In the genomic region with DNA sequence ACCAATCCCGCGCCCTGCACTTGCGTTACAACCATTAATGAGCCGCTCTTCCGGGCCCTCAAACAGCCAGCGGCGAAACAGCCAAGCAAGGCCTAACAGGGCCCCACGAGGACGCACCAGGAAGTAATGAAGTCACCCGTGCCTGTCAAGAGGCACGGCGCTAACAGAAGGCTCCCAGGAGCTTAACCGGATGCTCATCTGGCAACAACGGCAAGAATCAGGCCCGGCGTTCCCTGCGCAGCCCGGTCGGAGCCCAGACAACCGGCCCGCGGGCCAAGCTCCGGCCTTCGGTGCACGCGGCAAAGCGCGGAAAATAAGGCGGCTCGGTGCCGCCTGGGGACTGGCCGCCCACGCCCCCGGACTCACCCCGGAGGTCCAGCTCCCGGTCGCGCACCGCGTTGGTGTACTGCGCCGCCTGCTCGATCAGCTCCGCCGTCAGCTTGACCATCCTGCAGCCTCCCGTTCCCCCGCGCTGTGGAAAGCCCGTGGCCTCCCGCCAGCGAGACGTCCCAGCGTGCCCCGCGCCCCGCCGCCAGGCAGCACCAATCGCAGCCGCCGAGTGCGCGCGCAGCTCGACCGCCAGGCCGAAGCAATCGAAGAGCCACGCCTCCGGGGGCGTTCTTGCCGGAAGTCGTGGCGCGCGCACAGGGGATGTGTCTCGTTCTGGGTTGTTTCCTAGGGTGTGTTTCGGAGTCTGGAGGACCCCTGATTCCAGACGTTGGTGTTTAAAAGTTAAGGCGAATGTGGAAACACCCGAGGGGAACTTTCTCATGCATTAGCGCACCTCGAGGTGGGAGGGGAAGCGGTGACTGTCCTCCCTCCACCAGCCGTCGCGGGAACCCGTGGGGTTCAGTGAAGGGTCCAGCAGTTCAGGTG, we compare ENCODE assay signal across 8 cellular contexts. TPM values are rescaled to one million over a fixed set of nuclear protein-coding genes. Genes with fewer than 3 reads are reported as not detected.
DNase-seq lines count a peak whose midpoint lies in the region; ATAC-seq and TF ChIP-seq lines count a peak whose summit lies in the region.

TSS of gene SNRPA1 (minus strand) at position 518 of the 876 bp plus-strand sequence. CDS start at position 448, 70 bp downstream.

- TF ChIP-seq CTCF in fibroblast of pulmonary artery (IDR thresholded peaks at IDR 0.05; ENCODE audit: low read length, missing control alignments) (no peak), nephron (IDR thresholded peaks at IDR 0.05; ENCODE audit: unreplicated experiment in 3 of 3) (no peak)

- H3K27me3 Mint-ChIP-seq in nephron (ENCODE audit: low read depth): no peaks in the 10 kb centered on the region

- peak within 1 kb of the TSS; percentile 93 to 99 (median 99) for H3K27ac Mint-ChIP-seq in nephron

- TF ChIP-seq POLR2A in Raji (IDR thresholded peaks at IDR 0.05; ENCODE audit: insufficient read depth, low read depth, low read length): peak; percentile 87

- peaks cover 2% of the 10 kb centered on the region; the same call in 1 of the 2 replicates for H3K36me3 ChIP-seq in H7 (replicated peaks; ENCODE audit: control insufficient read depth, insufficient read depth, low read length)

- no peaks in the 10 kb centered on the region for H3K9me3 Mint-ChIP-seq in nephron

- peaks cover 45% of the 10 kb centered on the region for H3K4me1 Mint-ChIP-seq in nephron

- H3K4me3 ChIP-seq in H7 (ENCODE audit: insufficient read depth, low read depth, low read length) (peak within 1 kb of the TSS; percentile 99), fibroblast of pulmonary artery (replicated peaks; ENCODE audit: low read depth, low read length) (peak within 1 kb of the TSS; percentile 61)

- peak; percentile 85 for ATAC-seq in stimulated activated naive CD8-positive, alpha-beta T cell treated with anti-CD3 and anti-CD28 coated beads, Interleukin-15, Interleukin-2, amounts not matched to agents 100 U/mL and 50 U/mL, for 24 hours

- H3K27me3 ChIP-seq in H7 (ENCODE audit: control insufficient read depth, insufficient read depth, low read length): no peaks in the 10 kb centered on the region

- peak within 1 kb of the TSS; percentile 93 to 98 (median 96) for H3K4me3 Mint-ChIP-seq in nephron

- DNase-seq in ELF-1 (ENCODE audit: low read depth, low spot score): peak; percentile 95
- peak; percentile 98 for DNase-seq in H7
- peak; percentile 89 for DNase-seq in M059J (ENCODE audit: low read depth)
- peak; percentile 97 for DNase-seq in activated T-helper 9 cell treated with anti-CD3 and anti-CD28 coated beads, Interleukin-2, amount 50 U/mL, for 16 hours (ENCODE audit: low read depth)
- DNase-seq in fibroblast of pulmonary artery (ENCODE audit: low read depth): peak; percentile 96
- peak; percentile 99 for DNase-seq in stimulated activated naive CD8-positive, alpha-beta T cell treated with anti-CD3 and anti-CD28 coated beads, Interleukin-15, Interleukin-2, amounts not matched to agents 100 U/mL and 50 U/mL, for 24 hours

- peaks cover 5% of the 10 kb centered on the region for H3K36me3 Mint-ChIP-seq in nephron (ENCODE audit: low read depth)

RNA-seq across cellular contexts. Expression of gene SNRPA1, which starts in this region (rescaled TPM):
- 32.3 and 35.5 TPM in 2 replicates for total RNA-seq in H7 (2014; rRNA removed; shearing (Covaris generic))
- 27.6 and 32.6 TPM in 2 replicates for total RNA-seq in M059J (2014; rRNA removed; shearing (Covaris generic))

Comparison
In these comparisons a context has a peak if more than half of its experiments do, and no peak if none do; other contexts are left out.
1. Peak in every context shown above with its lines: DNase-seq, ATAC-seq and H3K4me3 ChIP-seq.